Comparison of ENCODE assay signal across 19 cellular contexts in genomic region chr12:75602111-75602510, GRCh38.
A peak's percentile ranks its signal among the peaks of the same experiment; 100 is the strongest.
DNase-seq lines count a peak whose midpoint lies in the region; ATAC-seq and TF ChIP-seq lines count a peak whose summit lies in the region.
"Had no signal": no experiment of that assay in that cellular context is flagged by ENCODE, and none has a peak within 500 bp of the region (broad histone marks: within the 10 kb centered on the region; RNA-seq: fewer than 3 reads in every experiment).

No MANE protein-coding gene starts in this region.

- H4K20me1 ChIP-seq in GM23248 (ENCODE audit: insufficient read depth), result no peaks in the 10 kb centered on the region

- no peaks in the 10 kb centered on the region for H3K4me1 ChIP-seq in GM23248 (ENCODE audit: insufficient read depth)

- H3K27ac Mint-ChIP-seq in effector memory CD8-positive, alpha-beta T cell, result no peak overlapping the region
- H3K27ac Mint-ChIP-seq: B cell had no signal

- H3K9ac ChIP-seq in GM23248, result no peak overlapping the region
- H3K9ac ChIP-seq: KMS-11, SK-N-SH had no signal

- H3K36me3 ChIP-seq in GM23248 (ENCODE audit: low read depth) (no peaks in the 10 kb centered on the region), WERI-Rb-1 (no peaks in the 10 kb centered on the region)

- H3K4me3 Mint-ChIP-seq in effector memory CD8-positive, alpha-beta T cell, result no peak overlapping the region
- H3K4me3 Mint-ChIP-seq: B cell had no signal

- H3K79me2 ChIP-seq in GM23248 (ENCODE audit: insufficient read depth), result no peaks in the 10 kb centered on the region

- 42 to 47% methylated on average over 4 of the region's 4 CpGs for WGBS in GM23248 (ENCODE audit: low coverage in 1 of 2, low lambda C conversion rate in 2 of 2, missing lambda C conversion rate in 2 of 2), 2 experiments

- no peaks in the 10 kb centered on the region for H3K4me1 Mint-ChIP-seq in effector memory CD8-positive, alpha-beta T cell (ENCODE audit: low read depth in 2 of 2)
- H3K4me1 Mint-ChIP-seq: B cell had no signal

- DNase-seq in NCI-H1417 (lab: John Stamatoyannopoulos, UW), result peak in 2 of 3 experiments; percentile 34 to 89
- DNase-seq in NCI-H1417 treated with DMSO at 0.1 percent for 48 hours (lab: John Stamatoyannopoulos, UW), result no peak
- no peak for DNase-seq in GM23248
- DNase-seq in NCI-H2171 treated with DMSO at 0.1 percent for 48 hours (lab: John Stamatoyannopoulos, UW), result peak; percentile 95
- DNase-seq in WERI-Rb-1, result peak; percentile 27
- DNase-seq in effector memory CD8-positive, alpha-beta T cell, result no peak
- DNase-seq: 8988T, GF-D8, NCI-H2029, NCI-H510A treated with DMSO at 0.1 percent for 48 hours, OCI-M1, RPMI8226, SHP77 treated with DMSO at 0.1 percent for 48 hours, SK-N-SH had no signal

- no peaks in the 10 kb centered on the region for H3K9me3 Mint-ChIP-seq in effector memory CD8-positive, alpha-beta T cell

- ATAC-seq in effector memory CD8-positive, alpha-beta T cell (replicated peaks), result no peak
- no peak for ATAC-seq in HG03354 (IDR thresholded peaks at IDR 0.05; ENCODE audit: poor library complexity, severe bottlenecking, unreplicated experiment)
- no peak for ATAC-seq in HG03520 (IDR thresholded peaks at IDR 0.05; ENCODE audit: unreplicated experiment)

- H3K27ac ChIP-seq in GM23248, result no peak overlapping the region
- peak overlapping the region; percentile 46 for H3K27ac ChIP-seq in WERI-Rb-1
- H3K27ac ChIP-seq: HL-60, KMS-11 had no signal

- no peak overlapping the region for H3K4me2 ChIP-seq in GM23248 (ENCODE audit: unreplicated experiment)
- H3K4me2 ChIP-seq: KMS-11, SK-N-SH had no signal

- in situ Hi-C loops in GM23248 (cut with MboI), result no loop called here

- peaks cover 0 to 10% of the 10 kb centered on the region in 2 donors for H3K27me3 Mint-ChIP-seq in effector memory CD8-positive, alpha-beta T cell

- H3K9me2 ChIP-seq in GM23248 (ENCODE audit: insufficient read depth), result no peaks in the 10 kb centered on the region

- no peak overlapping the region for H3K4me3 ChIP-seq in GM23248
- no peak overlapping the region for H3K4me3 ChIP-seq in WERI-Rb-1 (ENCODE audit: low read depth, low read length)

- H3K27me3 ChIP-seq in GM23248 (replicated peaks; ENCODE audit: insufficient read depth) (no peaks in the 10 kb centered on the region), WERI-Rb-1 (ENCODE audit: insufficient read depth, low read depth, severe bottlenecking) (no peaks in the 10 kb centered on the region)

- no peaks in the 10 kb centered on the region for H3F3A ChIP-seq in GM23248 (ENCODE audit: insufficient read depth)

- H3K36me3 Mint-ChIP-seq in effector memory CD8-positive, alpha-beta T cell (ENCODE audit: insufficient read depth), result no peaks in the 10 kb centered on the region

- TF ChIP-seq CTCF in WERI-Rb-1 (IDR thresholded peaks at IDR 0.05; ENCODE audit: low read depth, low read length), result no peak

- H3K9me3 ChIP-seq in GM23248 (ENCODE audit: low read depth), result no peaks in the 10 kb centered on the region
- peaks cover 3% of the 10 kb centered on the region for H3K9me3 ChIP-seq in WERI-Rb-1 (ENCODE audit: severe bottlenecking)
- H3K9me3 ChIP-seq: SK-N-SH had no signal

- H2AFZ ChIP-seq in GM23248, result 0 out of 2 replicates have a peak overlapping the region, but pooled peaks have one; percentile 2

Comparison
In these comparisons a context has a peak if more than half of its experiments do, and no peak if none do; other contexts are left out.
1. DNase-seq: peak in NCI-H1417 (2 of 3), NCI-H2171 treated with DMSO at 0.1 percent for 48 hours (single experiment) and WERI-Rb-1 (single experiment); none in NCI-H1417 treated with DMSO at 0.1 percent for 48 hours (single experiment), GM23248 (single experiment) and effector memory CD8-positive, alpha-beta T cell (0 of 3).